In genomic region chr7:98949336-98950044, GRCh38 we compare ENCODE assay signal across 26 cellular contexts.
DNase-seq lines count a peak whose midpoint lies in the region; ATAC-seq and TF ChIP-seq lines count a peak whose summit lies in the region.
"Had no signal": no experiment of that assay in that cellular context is flagged by ENCODE, and none has a peak within 500 bp of the region (broad histone marks: within the 10 kb centered on the region; RNA-seq: fewer than 3 reads in every experiment).

No MANE protein-coding gene starts in this region.

- TF ChIP-seq CTCF in AG10803 (conservative IDR thresholded peaks at IDR 0.05; ENCODE audit: low read length) (no peak), heart left ventricle (IDR thresholded peaks at IDR 0.05) (no peak)

- H3K27me3 ChIP-seq in heart left ventricle = no peaks in the 10 kb centered on the region
- H3K27me3 ChIP-seq: BLaER1, brain microvascular endothelial cell, colonic mucosa, suprapubic skin had no signal

- TF ChIP-seq POLR2A in heart left ventricle (IDR thresholded peaks at IDR 0.05) = no peak

- peak overlapping the region in 6 of 12 donors; percentile 1 to 70 (median 36) for H3K27ac ChIP-seq in heart left ventricle
- H3K27ac ChIP-seq: BLaER1, brain microvascular endothelial cell, colonic mucosa, KMS-11, RWPE1, skin epidermis, suprapubic skin, VCaP had no signal

- intact Hi-C loops in heart left ventricle (cut with DNase I) = no loop called here

- 83 to 92% (median 87%) methylated on average over 21 of the region's 21 CpGs for WGBS in heart left ventricle, 4 donors

- DNase-seq in AG10803 (ENCODE audit: low read depth) (peak; percentile 5), cerebellum (ENCODE audit: low spot score) (peak; percentile 26), heart left ventricle (peak in 4 of 5 donors; percentile 50 to 86 (median 64)), middle frontal gyrus (ENCODE audit: extremely low spot score, low spot score) (peak; percentile 61), KG1 (lab: John Stamatoyannopoulos, UW) (no peak), GDM1 (lab: John Stamatoyannopoulos, UW) (no peak)
- DNase-seq in stimulated activated CD4-positive, alpha-beta T cell treated with anti-CD3 and anti-CD28 coated beads, Interleukin-12 subunit alpha, Interleukin-12 subunit beta, amount 100 ng/mL, for 4 hours = no peak
- DNase-seq: activated CD4-positive, alpha-beta T cell treated with anti-CD3 and anti-CD28 coated beads for 48 hours; activated T-cell treated with anti-CD3 and anti-CD28 coated beads, Interleukin-2, amount 50 U/mL, for 4 hours; brain microvascular endothelial cell; Caco-2; colonic mucosa; DMS79 treated with DMSO at 0.1 percent for 48 hours; glutamatergic neuron; NCI-H1930; nephron progenitor cell; stimulated activated CD4-positive, alpha-beta T cell treated with anti-CD3 and anti-CD28 coated beads, Interleukin-1b, Interleukin-23, amount 100 ng/mL, for 48 hours had no signal

- H3K4me3 ChIP-seq in AG10803 (ENCODE audit: low read length) (no peak overlapping the region), heart left ventricle (no peak overlapping the region)
- H3K4me3 ChIP-seq: BLaER1, colonic mucosa, skin epidermis, suprapubic skin had no signal

- ATAC-seq in heart left ventricle (peak; percentile 82 to 89 (median 86)), HG03095 (IDR thresholded peaks at IDR 0.05; ENCODE audit: unreplicated experiment) (no peak)
- ATAC-seq: activated T-cell treated with anti-CD3 and anti-CD28 coated beads, Interleukin-2, amount 50 U/mL, for 4 hours; left lobe of liver; SK-N-SH treated with all-trans-retinoic acid at 6 μM for 48 hours had no signal

- peaks cover 5 to 99% (median 85%) of the 10 kb centered on the region in 9 donors for H3K36me3 ChIP-seq in heart left ventricle

- peaks cover 0 to 14% (median 0%) of the 10 kb centered on the region in 12 donors for H3K4me1 ChIP-seq in heart left ventricle
- H3K4me1 ChIP-seq: BLaER1, Caco-2, colonic mucosa, suprapubic skin had no signal

- H3K9me3 ChIP-seq in heart left ventricle = no peaks in the 10 kb centered on the region
- H3K9me3 ChIP-seq: BLaER1, Caco-2, colonic mucosa, suprapubic skin had no signal

Comparison
In these comparisons a context has a peak if more than half of its experiments do, and no peak if none do; other contexts are left out.
1. DNase-seq: peak in AG10803 (single experiment), cerebellum (single experiment), heart left ventricle (4 of 5) and middle frontal gyrus (single experiment); none in stimulated activated CD4-positive, alpha-beta T cell treated with anti-CD3 and anti-CD28 coated beads, Interleukin-12 subunit alpha, Interleukin-12 subunit beta, amount 100 ng/mL, for 4 hours (single experiment), KG1 (single experiment) and GDM1 (single experiment).